ENCODE assay signal across 10 cellular contexts in genomic region chr16:27551046-27551445, GRCh38. TPM values are rescaled to one million over a fixed set of nuclear protein-coding genes. Genes with fewer than 3 reads are reported as not detected.
DNase-seq lines count a peak whose midpoint lies in the region; ATAC-seq, FAIRE-seq and TF ChIP-seq lines count a peak whose summit lies in the region.
"Had no signal": no experiment of that assay in that cellular context is flagged by ENCODE, and none has a peak within 500 bp of the region (broad histone marks: within the 10 kb centered on the region; RNA-seq: fewer than 3 reads in every experiment).

No MANE protein-coding gene starts in this region.

- no peaks in the 10 kb centered on the region for H3K9me3 ChIP-seq in left lung
- H3K9me3 ChIP-seq: Peyer's patch had no signal

- H3K4me1 Mint-ChIP-seq in activated naive CD8-positive, alpha-beta T cell treated with anti-CD3 and anti-CD28 coated beads, Interleukin-2, amount 50 U/mL, for 24 hours = peaks cover 41% of the 10 kb centered on the region
- H3K4me1 Mint-ChIP-seq in mesothelial cell of epicardium = peaks cover 39% of the 10 kb centered on the region

- H3K27ac Mint-ChIP-seq in activated naive CD8-positive, alpha-beta T cell treated with anti-CD3 and anti-CD28 coated beads, Interleukin-2, amount 50 U/mL, for 24 hours = no peak overlapping the region
- H3K27ac Mint-ChIP-seq in mesothelial cell of epicardium = peak overlapping the region; percentile 79

- H3K4me3 Mint-ChIP-seq in activated naive CD8-positive, alpha-beta T cell treated with anti-CD3 and anti-CD28 coated beads, Interleukin-2, amount 50 U/mL, for 24 hours = peak overlapping the region; percentile 98
- H3K4me3 Mint-ChIP-seq in mesothelial cell of epicardium = peak overlapping the region; percentile 97

- DNase-seq in AG10803 (ENCODE audit: low read depth) (peak; percentile 24), H7 (no peak), mesothelial cell of epicardium (ENCODE audit: low spot score in 2 of 2, unreplicated experiment in 2 of 2) (no peak), left lung (no peak), RCC 7860 (ENCODE audit: low spot score) (no peak)
- no peak for DNase-seq in activated naive CD8-positive, alpha-beta T cell treated with anti-CD3 and anti-CD28 coated beads, Interleukin-2, amount 50 U/mL, for 24 hours
- DNase-seq: Peyer's patch had no signal

- FAIRE-seq in RCC 7860 (lab: Jason Lieb, UNC) = no peak
- FAIRE-seq: HTR-8/SVneo had no signal

- no peaks in the 10 kb centered on the region for H3K9me3 Mint-ChIP-seq in activated naive CD8-positive, alpha-beta T cell treated with anti-CD3 and anti-CD28 coated beads, Interleukin-2, amount 50 U/mL, for 24 hours
- H3K9me3 Mint-ChIP-seq in mesothelial cell of epicardium = no peaks in the 10 kb centered on the region

- peak overlapping the region; percentile 100 for H3K4me3 ChIP-seq in AG10803 (ENCODE audit: low read length)
- H3K4me3 ChIP-seq in H7 (ENCODE audit: insufficient read depth, low read depth, low read length) = peak overlapping the region; percentile 89; the same call in 1 of the 2 replicates
- H3K4me3 ChIP-seq in left lung = peak overlapping the region in 1 of 2 donors; percentile 68

- TF ChIP-seq CTCF in AG10803 (conservative IDR thresholded peaks at IDR 0.05; ENCODE audit: low read length) (no peak), mesothelial cell of epicardium (IDR thresholded peaks at IDR 0.05; ENCODE audit: unreplicated experiment) (no peak), left lung (IDR thresholded peaks at IDR 0.05) (no peak)

- H3K4me1 ChIP-seq in left lung = peaks cover 17 to 36% of the 10 kb centered on the region in 2 donors

- H3K36me3 Mint-ChIP-seq in activated naive CD8-positive, alpha-beta T cell treated with anti-CD3 and anti-CD28 coated beads, Interleukin-2, amount 50 U/mL, for 24 hours (ENCODE audit: low read depth) = peaks cover 7% of the 10 kb centered on the region
- H3K36me3 Mint-ChIP-seq in mesothelial cell of epicardium = peaks cover 4% of the 10 kb centered on the region

- H3K27me3 ChIP-seq in H7 (ENCODE audit: control insufficient read depth, insufficient read depth, low read length) (no peaks in the 10 kb centered on the region), left lung (no peaks in the 10 kb centered on the region)
- H3K27me3 ChIP-seq: Peyer's patch had no signal

- intact Hi-C loops in left lung (cut with DNase I) = no loop called here

- no peaks in the 10 kb centered on the region for H3K27me3 Mint-ChIP-seq in activated naive CD8-positive, alpha-beta T cell treated with anti-CD3 and anti-CD28 coated beads, Interleukin-2, amount 50 U/mL, for 24 hours
- H3K27me3 Mint-ChIP-seq in mesothelial cell of epicardium (ENCODE audit: low read depth) = no peaks in the 10 kb centered on the region

- H3K36me3 ChIP-seq in H7 (replicated peaks; ENCODE audit: control insufficient read depth, insufficient read depth, low read length) (no peaks in the 10 kb centered on the region; the same call in 1 of the 2 replicates), left lung (no peaks in the 10 kb centered on the region)
- H3K36me3 ChIP-seq: Peyer's patch had no signal

- H3K27ac ChIP-seq in left lung = peak overlapping the region in 1 of 2 donors; percentile 40

- no peak for ATAC-seq in activated naive CD8-positive, alpha-beta T cell treated with anti-CD3 and anti-CD28 coated beads, Interleukin-2, amount 50 U/mL, for 24 hours
- ATAC-seq in HG03439 (IDR thresholded peaks at IDR 0.05; ENCODE audit: unreplicated experiment) (no peak), left lung (no peak), GM21825 (IDR thresholded peaks at IDR 0.05; ENCODE audit: unreplicated experiment) (no peak)

RNA-seq across cellular contexts. Expression of gene KATNIP, which starts 1.1 kb away (rescaled TPM):
- total RNA-seq in H7 (2014; rRNA removed; shearing (Covaris generic)) = 8.2 and 8.3 TPM in 2 replicates
- total RNA-seq in mesothelial cell of epicardium (33.7 to 38.8 TPM (median 36.5 TPM) in 3 replicates), left lung (10 to 100 TPM; 23.4 to 29.2 TPM)

RNA-seq across cellular contexts. Expression of gene GTF3C1, which starts 1.3 kb away (rescaled TPM):
- total RNA-seq in H7 (2014; rRNA removed; shearing (Covaris generic)) = 107 TPM in 2 replicates
- total RNA-seq in mesothelial cell of epicardium (120 to 131 TPM (median 123 TPM) in 3 replicates), left lung (10 to 100 TPM; 61.5 to 63.4 TPM)
